Comparison of ENCODE assay signal across 1 cellular context in genomic region chr14:55416866-55417265, GRCh38.
TF ChIP-seq lines count a peak whose summit lies in the region.

No MANE protein-coding gene starts in this region.

TF ChIP-seq in K562, 482 proteins besides CTCF, POLR2A, EP300 and RAD21:
- peak; percentile 60 for TF ChIP-seq CTCFL (IDR thresholded peaks at IDR 0.05; ENCODE audit: borderline replicate concordance, insufficient read depth, low read depth, low read length, poor library complexity, severe bottlenecking)
- peak; percentile 9 for TF ChIP-seq PRDM10 (IDR thresholded peaks at IDR 0.05; ENCODE audit: partially characterized antibody)
- TF ChIP-seq ZNF165 (CRISPR knock-in tag; IDR thresholded peaks at IDR 0.05; ENCODE audit: borderline replicate concordance), result no peak
- no peak for TF ChIP-seq TARDBP (IDR thresholded peaks at IDR 0.05)
- TF ChIP-seq E2F3 (CRISPR knock-in tag; IDR thresholded peaks at IDR 0.05), result no peak
- no peak for TF ChIP-seq AFF4 (CRISPR knock-in tag; IDR thresholded peaks at IDR 0.05)
- TF ChIP-seq TRIM24 (IDR thresholded peaks at IDR 0.05), result no peak
- TF ChIP-seq ZNF766 (CRISPR knock-in tag; conservative IDR thresholded peaks at IDR 0.05), result no peak
